In genomic region chr4:37243722-37244582, GRCh38 we compare ENCODE assay signal across 13 cellular contexts. TPM values are rescaled to one million over a fixed set of nuclear protein-coding genes. Genes with fewer than 3 reads are reported as not detected.
A peak's percentile ranks its signal among the peaks of the same experiment; 100 is the strongest.
DNase-seq lines count a peak whose midpoint lies in the region; ATAC-seq, FAIRE-seq and TF ChIP-seq lines count a peak whose summit lies in the region.
"Had no signal": no experiment of that assay in that cellular context is flagged by ENCODE, and none has a peak within 500 bp of the region (broad histone marks: within the 10 kb centered on the region; RNA-seq: fewer than 3 reads in every experiment).

No MANE protein-coding gene starts in this region.

- peak in 1 of 2 experiments; percentile 39 for TF ChIP-seq CTCF in brain (conservative IDR thresholded peaks at IDR 0.05)
- TF ChIP-seq CTCF in right lobe of liver (IDR thresholded peaks at IDR 0.05) = no peak

- peak overlapping the region; percentile 70 to 83 (median 82) for H3K4me3 Mint-ChIP-seq in brain
- no peak overlapping the region for H3K4me3 Mint-ChIP-seq in naive thymus-derived CD4-positive, alpha-beta T cell
- H3K4me3 Mint-ChIP-seq: CD4-positive, CD25-positive, alpha-beta regulatory T cell had no signal

- CTCF ChIA-PET in naive thymus-derived CD4-positive, alpha-beta T cell (lab: Charles Lee) = no interaction called here

- H3K36me3 Mint-ChIP-seq in brain = no peaks in the 10 kb centered on the region
- H3K36me3 Mint-ChIP-seq in naive thymus-derived CD4-positive, alpha-beta T cell = no peaks in the 10 kb centered on the region
- H3K36me3 Mint-ChIP-seq: CD4-positive, CD25-positive, alpha-beta regulatory T cell had no signal

- H3K36me3 ChIP-seq in right lobe of liver = no peaks in the 10 kb centered on the region
- H3K36me3 ChIP-seq in naive thymus-derived CD4-positive, alpha-beta T cell (ENCODE audit: control insufficient read depth in 2 of 3, insufficient read depth in 3 of 3, low read length in 3 of 3) = no peaks in the 10 kb centered on the region
- H3K36me3 ChIP-seq: ascending aorta, tibial artery had no signal

- H3K9me3 ChIP-seq in right lobe of liver = no peaks in the 10 kb centered on the region
- no peaks in the 10 kb centered on the region for H3K9me3 ChIP-seq in naive thymus-derived CD4-positive, alpha-beta T cell (ENCODE audit: control insufficient read depth in 2 of 3, low read length in 3 of 3)
- H3K9me3 ChIP-seq: ascending aorta, tibial artery had no signal

- peaks cover 89% of the 10 kb centered on the region for H3K27me3 Mint-ChIP-seq in brain
- peaks cover 53 to 61% (median 57%) of the 10 kb centered on the region in 5 donors for H3K27me3 Mint-ChIP-seq in naive thymus-derived CD4-positive, alpha-beta T cell

- peak overlapping the region in 2 of 3 donors; percentile 14 to 26 for H3K4me3 ChIP-seq in right lobe of liver
- no peak overlapping the region for H3K4me3 ChIP-seq in naive thymus-derived CD4-positive, alpha-beta T cell (ENCODE audit: low read length)
- H3K4me3 ChIP-seq: tibial artery had no signal

- ATAC-seq in right lobe of liver = no peak
- no peak for ATAC-seq in naive thymus-derived CD4-positive, alpha-beta T cell

- no peak overlapping the region for H3K27ac ChIP-seq in right lobe of liver
- no peak overlapping the region for H3K27ac ChIP-seq in naive thymus-derived CD4-positive, alpha-beta T cell (ENCODE audit: low read depth, low read length)
- H3K27ac ChIP-seq: ascending aorta, tibial artery had no signal

- in situ Hi-C loops in ACHN (cut with HindIII; ENCODE audit: low pct_ligation_motif_present, low pct_unique_long_range_greater_than_20kb, low sequenced_read_pairs) = no loop called here

- WGBS in right lobe of liver (ENCODE audit: insufficient coverage, low coverage, low lambda C conversion rate, missing lambda C conversion rate) = 3% methylated on average over 19 of the region's 70 CpGs

- intact Hi-C loops in right lobe of liver (cut with DNase I) = no loop called here
- intact Hi-C loops in naive thymus-derived CD4-positive, alpha-beta T cell (cut with micrococcal nuclease) = no loop called here

- H3K27me3 ChIP-seq in right lobe of liver = peaks cover 0 to 5% of the 10 kb centered on the region in 2 donors
- H3K27me3 ChIP-seq in naive thymus-derived CD4-positive, alpha-beta T cell (ENCODE audit: control insufficient read depth in 2 of 2, insufficient read depth in 2 of 2, low read length in 2 of 2) = no peaks in the 10 kb centered on the region
- H3K27me3 ChIP-seq: ascending aorta had no signal

- H3K9me3 Mint-ChIP-seq in brain = peaks cover 0 to 12% (median 0%) of the 10 kb centered on the region in 5 experiments
- H3K9me3 Mint-ChIP-seq in naive thymus-derived CD4-positive, alpha-beta T cell = peaks cover 0 to 7% (median 0%) of the 10 kb centered on the region in 11 donors

- DNase-seq in AG20443 (ENCODE audit: low spot score) (peak; percentile 8), GM12891 (ENCODE audit: insufficient read length, low spot score) (peak; percentile 9), right lobe of liver (no peak), NCI-H2196 treated with DMSO at 0.1 percent for 48 hours (lab: John Stamatoyannopoulos, UW; ENCODE audit: unreplicated experiment) (no peak), ACHN (no peak), amniotic stem cell (lab: John Stamatoyannopoulos, UW) (no peak)
- no peak for DNase-seq in naive thymus-derived CD4-positive, alpha-beta T cell
- DNase-seq: RPMI8226; stimulated activated CD4-positive, alpha-beta T cell treated with anti-CD3 and anti-CD28 coated beads, Interleukin-2, amount 100 ng/mL, for 48 hours; tibial artery had no signal

- H3K27ac Mint-ChIP-seq in brain = peak overlapping the region in 2 of 5 experiments; percentile 48 to 80
- H3K27ac Mint-ChIP-seq in naive thymus-derived CD4-positive, alpha-beta T cell = no peak overlapping the region
- H3K27ac Mint-ChIP-seq: CD4-positive, CD25-positive, alpha-beta regulatory T cell had no signal

- H3K4me1 ChIP-seq in right lobe of liver = peaks cover 0 to 8% (median 0%) of the 10 kb centered on the region in 4 donors
- H3K4me1 ChIP-seq in naive thymus-derived CD4-positive, alpha-beta T cell (ENCODE audit: control insufficient read depth in 2 of 2, insufficient read depth in 2 of 2, low read length in 2 of 2) = no peaks in the 10 kb centered on the region
- H3K4me1 ChIP-seq: ascending aorta had no signal

- POLR2A ChIA-PET in naive thymus-derived CD4-positive, alpha-beta T cell (lab: Charles Lee) = no interaction called here

- no peak for FAIRE-seq in GM12891 (lab: Jason Lieb, UNC)

- H3K4me1 Mint-ChIP-seq in brain = peaks cover 7% of the 10 kb centered on the region
- peaks cover 0 to 8% (median 0%) of the 10 kb centered on the region in 7 donors for H3K4me1 Mint-ChIP-seq in naive thymus-derived CD4-positive, alpha-beta T cell
- H3K4me1 Mint-ChIP-seq: CD4-positive, CD25-positive, alpha-beta regulatory T cell had no signal

- TF ChIP-seq POLR2A in GM12891 (IDR thresholded peaks at IDR 0.05; ENCODE audit: low read depth, low read length) = no peak
- TF ChIP-seq POLR2A in right lobe of liver (IDR thresholded peaks at IDR 0.05) = no peak

TF ChIP-seq in GM12891, 5 proteins besides CTCF, POLR2A, EP300 and RAD21:
- TF ChIP-seq POU2F2 (IDR thresholded peaks at IDR 0.05; ENCODE audit: low read depth, low read length) = no peak
- TF ChIP-seq TAF1 (IDR thresholded peaks at IDR 0.05; ENCODE audit: low read depth, low read length) = no peak
- no peak for TF ChIP-seq SPI1 (IDR thresholded peaks at IDR 0.05; ENCODE audit: low read depth, low read length)
- TF ChIP-seq POLR2AphosphoS5 (IDR thresholded peaks at IDR 0.05; ENCODE audit: low read depth, low read length) = no peak
- TF ChIP-seq PAX5 (IDR thresholded peaks at IDR 0.05; ENCODE audit: insufficient read depth, low read length, severe bottlenecking) = no peak

RNA-seq across cellular contexts. Expression of gene NWD2, which starts 0.6 kb away (rescaled TPM):
- 0.01 TPM for polyA plus RNA-seq in GM12891 (2012; ENCODE audit: low read depth, missing spikeins)
- polyA plus RNA-seq in brain (ENCODE audit: insufficient read depth, low read depth, low replicate concordance) = 0.20 TPM
- under 1 TPM in 1 of 6 experiments, not detected in 5; 0.05 TPM for total RNA-seq in right lobe of liver
- not detected for total RNA-seq in naive thymus-derived CD4-positive, alpha-beta T cell
- not detected for polyA plus RNA-seq in naive thymus-derived CD4-positive, alpha-beta T cell
- total RNA-seq: CD4-positive, CD25-positive, alpha-beta regulatory T cell had no signal
- polyA plus RNA-seq: CD4-positive, CD25-positive, alpha-beta regulatory T cell had no signal

Comparison
In these comparisons a context has a peak if more than half of its experiments do, and no peak if none do; other contexts are left out.
1. DNase-seq: peak in AG20443 (single experiment) and GM12891 (single experiment); none in right lobe of liver (0 of 3), naive thymus-derived CD4-positive, alpha-beta T cell (0 of 9), NCI-H2196 treated with DMSO at 0.1 percent for 48 hours (single experiment), ACHN (single experiment) and amniotic stem cell (single experiment).
2. H3K4me3 Mint-ChIP-seq: peak in brain (5 of 5); none in naive thymus-derived CD4-positive, alpha-beta T cell (0 of 10).